In genomic region chrX:77446029-77446585, GRCh38 we compare ENCODE assay signal across 8 cellular contexts. TPM values are rescaled to one million over a fixed set of nuclear protein-coding genes. Genes with fewer than 3 reads are reported as not detected.
DNase-seq lines count a peak whose midpoint lies in the region; TF ChIP-seq lines count a peak whose summit lies in the region.

No MANE protein-coding gene starts in this region.

- no peaks in the 10 kb centered on the region for H3K36me3 Mint-ChIP-seq in neural progenitor cell

- no peak overlapping the region for H3K9ac ChIP-seq in neural progenitor cell

- peak overlapping the region; percentile 44 for H3K4me3 ChIP-seq in neural progenitor cell

- peaks cover 37% of the 10 kb centered on the region for H3K27me3 ChIP-seq in neural progenitor cell

- no peaks in the 10 kb centered on the region for H3K9me3 ChIP-seq in neural progenitor cell (ENCODE audit: low read depth)

- TF ChIP-seq CTCF in C4-2B (conservative IDR thresholded peaks at IDR 0.05) (peak; percentile 18; the same call in 1 of the 2 replicates), neural progenitor cell (IDR thresholded peaks at IDR 0.05) (peak; percentile 59)

- H3K79me2 ChIP-seq in neural progenitor cell (ENCODE audit: low read depth), result no peaks in the 10 kb centered on the region

- no peaks in the 10 kb centered on the region for H3F3A ChIP-seq in neural progenitor cell (ENCODE audit: low read depth)

- H3K4me3 Mint-ChIP-seq in neural progenitor cell, result peak overlapping the region; percentile 81

- H3K4me1 Mint-ChIP-seq in neural progenitor cell, result no peaks in the 10 kb centered on the region

- DNase-seq in NCI-H2107 (lab: John Stamatoyannopoulos, UW), result peak; percentile 62
- DNase-seq in erythroblast (lab: John Stamatoyannopoulos, UW), result peak; percentile 53 to 64
- peak; percentile 48 for DNase-seq in neural progenitor cell (ENCODE audit: low spot score)
- DNase-seq in NCI-H128 (lab: John Stamatoyannopoulos, UW; ENCODE audit: unreplicated experiment), result no peak
- no peak for DNase-seq in NOMO-1 (lab: John Stamatoyannopoulos, UW; ENCODE audit: unreplicated experiment in 2 of 2)
- no peak for DNase-seq in kidney tubule cell (ENCODE audit: low spot score)
- no peak for DNase-seq in A172 (ENCODE audit: low spot score)

- H2AFZ ChIP-seq in neural progenitor cell (replicated peaks), result peak overlapping the region; percentile 53

- no peaks in the 10 kb centered on the region for H3K4me1 ChIP-seq in neural progenitor cell

- H3K36me3 ChIP-seq in neural progenitor cell, result no peaks in the 10 kb centered on the region

- no peak overlapping the region for H3K27ac ChIP-seq in C4-2B
- H3K27ac ChIP-seq in neural progenitor cell, result no peak overlapping the region

- H3K27ac Mint-ChIP-seq in neural progenitor cell, result no peak overlapping the region

- H3K4me2 ChIP-seq in neural progenitor cell, result peak overlapping the region; percentile 81

- H4K20me1 ChIP-seq in neural progenitor cell (ENCODE audit: low read depth), result no peaks in the 10 kb centered on the region

- no peak for TF ChIP-seq POLR2A in erythroblast (IDR thresholded peaks at IDR 0.05; ENCODE audit: low read length)

- peaks cover 29% of the 10 kb centered on the region for H3K27me3 Mint-ChIP-seq in neural progenitor cell (ENCODE audit: insufficient read depth, low read depth)

- H3K9me3 Mint-ChIP-seq in neural progenitor cell, result peaks cover 12% of the 10 kb centered on the region

RNA-seq across cellular contexts. Expression of gene FGF16, which starts 1.1 kb away (rescaled TPM):
- total RNA-seq in neural progenitor cell (ENCODE audit: low replicate concordance), result not detected in 2 replicates
- total RNA-seq in A172 (2014; rRNA removed; shearing (Covaris generic)), result not detected in 2 replicates

Comparison
In these comparisons a context has a peak if more than half of its experiments do, and no peak if none do; other contexts are left out.
1. DNase-seq: peak in NCI-H2107 (single experiment), erythroblast (2 of 2) and neural progenitor cell (single experiment); none in NCI-H128 (single experiment), NOMO-1 (0 of 2), kidney tubule cell (single experiment) and A172 (single experiment).